In the genomic region with DNA sequence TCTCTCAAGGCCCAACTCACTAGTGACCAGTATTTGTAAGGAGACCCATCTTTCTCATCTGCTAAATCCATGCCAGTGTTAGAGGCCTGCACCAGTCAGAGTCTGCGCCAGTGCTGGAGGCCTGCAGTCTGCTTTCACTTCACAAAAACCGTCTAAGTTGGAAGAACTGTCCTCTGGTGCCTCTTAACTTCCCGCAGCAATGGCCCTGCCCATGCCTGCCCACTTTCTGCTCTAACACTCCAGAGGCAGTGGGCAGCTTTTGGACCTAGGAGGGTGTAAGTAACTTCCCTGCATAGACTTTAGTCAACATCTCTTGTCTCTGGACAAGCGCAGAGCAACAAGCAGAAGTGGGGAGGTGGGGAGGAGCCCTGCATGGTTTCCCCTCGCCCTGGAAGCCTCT, we compare ENCODE assay signal across 7 cellular contexts.
A peak's percentile ranks its signal among the peaks of the same experiment; 100 is the strongest.
DNase-seq lines count a peak whose midpoint lies in the region; ATAC-seq and TF ChIP-seq lines count a peak whose summit lies in the region.

No MANE protein-coding gene starts in this region.

- H3K4me3 ChIP-seq in OCI-LY3 (ENCODE audit: low read length): no peak overlapping the region

- TF ChIP-seq CTCF in OCI-LY3 (IDR thresholded peaks at IDR 0.05; ENCODE audit: low read depth, low read length) (no peak), Calu3 (IDR thresholded peaks at IDR 0.05; ENCODE audit: unreplicated experiment) (no peak)

- H3K79me2 ChIP-seq in OCI-LY3 (ENCODE audit: low read length): no peaks in the 10 kb centered on the region

- CTCF ChIA-PET in Calu3 (lab: Charles Lee): interaction anchor here (1.7 kb wide), 1 partner anchor 11 kb away, joined by 8 read pairs; no protein-coding TSS in a partner anchor

- H3K27me3 ChIP-seq in OCI-LY3 (ENCODE audit: low read depth, low read length): peaks cover 16% of the 10 kb centered on the region

- peak; percentile 41 for DNase-seq in globus pallidus (ENCODE audit: low spot score)
- DNase-seq in stimulated activated effector memory CD8-positive, alpha-beta T cell treated with anti-CD3 and anti-CD28 coated beads, Interleukin-12 subunit alpha, Interleukin-12 subunit beta, amount 100 ng/mL, for 72 hours (ENCODE audit: low spot score in 2 of 2): no peak
- DNase-seq in SW480 (ENCODE audit: low spot score): no peak
- no peak for DNase-seq in Calu3

- no peak overlapping the region for H3K9ac ChIP-seq in OCI-LY3 (ENCODE audit: low read length)

- H3K27ac Mint-ChIP-seq in stimulated activated effector memory CD8-positive, alpha-beta T cell treated with anti-CD3 and anti-CD28 coated beads, Interleukin-12 subunit alpha, Interleukin-12 subunit beta, amount 100 ng/mL, for 72 hours: no peak overlapping the region
- no peak overlapping the region for H3K27ac Mint-ChIP-seq in Calu3 (ENCODE audit: unreplicated experiment)

- peaks cover 56% of the 10 kb centered on the region for H3K4me1 Mint-ChIP-seq in stimulated activated effector memory CD8-positive, alpha-beta T cell treated with anti-CD3 and anti-CD28 coated beads, Interleukin-12 subunit alpha, Interleukin-12 subunit beta, amount 100 ng/mL, for 72 hours
- H3K4me1 Mint-ChIP-seq in Calu3 (ENCODE audit: low read depth, unreplicated experiment): peaks cover 57% of the 10 kb centered on the region

- ATAC-seq in GM21447 (IDR thresholded peaks at IDR 0.05; ENCODE audit: unreplicated experiment): peak; percentile 6
- ATAC-seq in stimulated activated effector memory CD8-positive, alpha-beta T cell treated with anti-CD3 and anti-CD28 coated beads, Interleukin-12 subunit alpha, Interleukin-12 subunit beta, amount 100 ng/mL, for 72 hours: no peak
- no peak for ATAC-seq in HG02870 (IDR thresholded peaks at IDR 0.05; ENCODE audit: unreplicated experiment)

- no peak overlapping the region for H2AFZ ChIP-seq in OCI-LY3 (ENCODE audit: low read depth, low read length)

- intact Hi-C loops in Calu3 (cut with micrococcal nuclease; ENCODE audit: unreplicated experiment): no loop called here

- H3K4me3 Mint-ChIP-seq in stimulated activated effector memory CD8-positive, alpha-beta T cell treated with anti-CD3 and anti-CD28 coated beads, Interleukin-12 subunit alpha, Interleukin-12 subunit beta, amount 100 ng/mL, for 72 hours: peak overlapping the region; percentile 47
- no peak overlapping the region for H3K4me3 Mint-ChIP-seq in Calu3 (ENCODE audit: low read depth, unreplicated experiment)

- no peaks in the 10 kb centered on the region for H4K20me1 ChIP-seq in OCI-LY3 (ENCODE audit: insufficient read depth, low read length)

- peaks cover 23% of the 10 kb centered on the region for H3K4me1 ChIP-seq in OCI-LY3 (ENCODE audit: low read length)

- H3K27ac ChIP-seq in OCI-LY3 (ENCODE audit: low read length): no peak overlapping the region

- H3K9me3 ChIP-seq in OCI-LY3 (ENCODE audit: insufficient read depth, low read length): no peaks in the 10 kb centered on the region

- no TSS peak for BruUV-seq in Calu3 (replicated peaks; lab: Mats Ljungman, UMichigan)

- H3K4me2 ChIP-seq in OCI-LY3 (ENCODE audit: low read length): peak overlapping the region; percentile 75; the same call in 1 of the 2 replicates

- H3K36me3 ChIP-seq in OCI-LY3 (replicated peaks; ENCODE audit: low read depth, low read length): no peaks in the 10 kb centered on the region

- no peaks in the 10 kb centered on the region for H3K9me3 Mint-ChIP-seq in stimulated activated effector memory CD8-positive, alpha-beta T cell treated with anti-CD3 and anti-CD28 coated beads, Interleukin-12 subunit alpha, Interleukin-12 subunit beta, amount 100 ng/mL, for 72 hours
- H3K9me3 Mint-ChIP-seq in Calu3 (ENCODE audit: low read depth, unreplicated experiment): no peaks in the 10 kb centered on the region

- H3K36me3 Mint-ChIP-seq in stimulated activated effector memory CD8-positive, alpha-beta T cell treated with anti-CD3 and anti-CD28 coated beads, Interleukin-12 subunit alpha, Interleukin-12 subunit beta, amount 100 ng/mL, for 72 hours: peaks cover 18% of the 10 kb centered on the region
- no peaks in the 10 kb centered on the region for H3K36me3 Mint-ChIP-seq in Calu3 (ENCODE audit: insufficient read depth, unreplicated experiment)

- no peaks in the 10 kb centered on the region for H3K27me3 Mint-ChIP-seq in Calu3 (ENCODE audit: unreplicated experiment)
